17 cellular contexts compared by ENCODE assay signal in genomic region chr3:38907426-38907825, GRCh38.
"Had no signal": no experiment of that assay in that cellular context is flagged by ENCODE, and none has a peak within 500 bp of the region (broad histone marks: within the 10 kb centered on the region; RNA-seq: fewer than 3 reads in every experiment).

No MANE protein-coding gene starts in this region.

- FAIRE-seq: kidney had no signal

- H3K27me3 ChIP-seq: colonic mucosa, neutrophil, thyroid gland had no signal

- H3K4me3 ChIP-seq: colonic mucosa, lung, thyroid gland had no signal

- H3K27ac ChIP-seq: colonic mucosa, neutrophil, thyroid gland had no signal

- DNase-seq: activated CD4-positive, alpha-beta memory T cell treated with anti-CD3 and anti-CD28 coated beads, Interleukin-2, amount 10 ng/mL, durations not matched to agents 7 days and 5 days; activated CD4-positive, alpha-beta T cell treated with anti-CD3 and anti-CD28 coated beads for 48 hours; activated CD4-positive, CD25-positive, alpha-beta regulatory T cell; activated CD8-positive, alpha-beta memory T cell treated with anti-CD3 and anti-CD28 coated beads, Interleukin-2, amount 10 ng/mL, durations not matched to agents 7 days and 5 days; activated naive CD4-positive, alpha-beta T cell treated with Interleukin-2 at 50 U/mL for 16 hours; anterior cingulate cortex; colonic mucosa; endodermal cell; glutamatergic neuron; kidney; posterior cingulate gyrus; retina; stimulated activated naive B cell treated with anti-CD40 and anti-IgM and Interleukin-4, amounts not matched to agents 10 μg/mL and 1 μg/mL and 100 μg/mL, for 72 hours; T-helper 9 cell; thyroid gland had no signal

- H3K36me3 ChIP-seq: colonic mucosa, neutrophil, thyroid gland had no signal

- H3K9me3 ChIP-seq: colonic mucosa, neutrophil, thyroid gland had no signal

- H3K4me1 ChIP-seq: colonic mucosa, thyroid gland had no signal
